1 cellular context compared by ENCODE assay signal in genomic region chr20:63837475-63837874, GRCh38.
TF ChIP-seq lines count a peak whose summit lies in the region.

No MANE protein-coding gene starts in this region.

TF ChIP-seq in GM23338, 12 proteins besides CTCF, POLR2A, EP300 and RAD21:
- TF ChIP-seq ETS1 (IDR thresholded peaks at IDR 0.05) (no peak), ZNF462 (CRISPR knock-in tag; IDR thresholded peaks at IDR 0.05) (no peak), JUNB (IDR thresholded peaks at IDR 0.05; ENCODE audit: unreplicated experiment) (no peak), CREB1 (CRISPR knock-in tag; IDR thresholded peaks at IDR 0.05; ENCODE audit: low read depth) (no peak), STAT1 (IDR thresholded peaks at IDR 0.05; ENCODE audit: unreplicated experiment) (no peak), ZNF331 (CRISPR knock-in tag; IDR thresholded peaks at IDR 0.05; ENCODE audit: low read depth) (no peak), POLR2AphosphoS5 (IDR thresholded peaks at IDR 0.05; ENCODE audit: low read depth) (no peak), REST (IDR thresholded peaks at IDR 0.05; ENCODE audit: unreplicated experiment) (no peak), EZH2phosphoT487 (IDR thresholded peaks at IDR 0.05; ENCODE audit: unreplicated experiment) (no peak), EZH2 (IDR thresholded peaks at IDR 0.05; ENCODE audit: low read depth, unreplicated experiment) (no peak), NANOG (IDR thresholded peaks at IDR 0.05; ENCODE audit: borderline replicate concordance) (no peak), ZNF114 (CRISPR knock-in tag; IDR thresholded peaks at IDR 0.05) (no peak)
TF ChIP-seq in GM23338: peak in this region for 0.
